8 cellular contexts compared by ENCODE assay signal in genomic region chr1:153958111-153958960, GRCh38. TPM values are rescaled to one million over a fixed set of nuclear protein-coding genes. Genes with fewer than 3 reads are reported as not detected.
DNase-seq lines count a peak whose midpoint lies in the region; ATAC-seq and TF ChIP-seq lines count a peak whose summit lies in the region.

TSS of gene CRTC2 (minus strand) at chr1:153958612. CDS start at chr1:153958497, 115 bp downstream.

- H3K9me3 ChIP-seq in prostate gland: no peaks in the 10 kb centered on the region

- intact Hi-C loops in left ventricle myocardium superior (cut with micrococcal nuclease): no loop called here
- intact Hi-C loops in prostate gland (cut with DNase I): no loop called here

- H3K4me3 ChIP-seq in prostate gland: peak within 1 kb of the TSS; percentile 83 to 96
- peak within 1 kb of the TSS; percentile 75 for H3K4me3 ChIP-seq in urinary bladder (ENCODE audit: low read depth, low read length)

- H3K27ac ChIP-seq in angular gyrus (ENCODE audit: low read depth, low read length) (peak within 1 kb of the TSS; percentile 95), prostate gland (peak within 1 kb of the TSS; percentile 96 to 97), urinary bladder (ENCODE audit: low read depth) (peak within 1 kb of the TSS; percentile 87)

- peak; percentile 55 for ATAC-seq in GM18499 (IDR thresholded peaks at IDR 0.05; ENCODE audit: insufficient read depth, unreplicated experiment)
- ATAC-seq in HG02943 (IDR thresholded peaks at IDR 0.05; ENCODE audit: low read depth, unreplicated experiment): peak; percentile 69
- ATAC-seq in left ventricle myocardium superior: peak; percentile 86

- peak; percentile 83 for TF ChIP-seq POLR2A in prostate gland (IDR thresholded peaks at IDR 0.05)

- 1% methylated on average over 66 of the region's 75 CpGs for WGBS in prostate gland
- WGBS in urinary bladder: under 1% methylated on average over 75 of the region's 75 CpGs

- no peak for TF ChIP-seq CTCF in prostate gland (IDR thresholded peaks at IDR 0.05)

- H3K27me3 ChIP-seq in prostate gland (replicated peaks; ENCODE audit: insufficient read depth): no peaks in the 10 kb centered on the region

- H3K4me1 ChIP-seq in prostate gland (replicated peaks): no peaks in the 10 kb centered on the region
- peaks cover 5% of the 10 kb centered on the region for H3K4me1 ChIP-seq in urinary bladder (ENCODE audit: insufficient read depth)

- no peaks in the 10 kb centered on the region for H3K36me3 ChIP-seq in prostate gland
- H3K36me3 ChIP-seq in urinary bladder (ENCODE audit: insufficient read depth): no peaks in the 10 kb centered on the region

- DNase-seq in NCI-H187 (lab: John Stamatoyannopoulos, UW) (peak; percentile 99), T-helper 2 cell (peak; percentile 92 to 99 (median 97)), left ventricle myocardium superior (peak; percentile 99), prostate gland (ENCODE audit: low spot score) (peak; percentile 99)

RNA-seq across cellular contexts. Expression of gene CRTC2, which starts in this region (rescaled TPM):
- total RNA-seq in left ventricle myocardium superior (21.2 TPM), prostate gland (10 to 100 TPM; 18.5 to 30.2 TPM), urinary bladder (4.3 TPM)
- polyA plus RNA-seq in urinary bladder: 29.8 TPM

Comparison
In these comparisons a context has a peak if more than half of its experiments do, and no peak if none do; other contexts are left out.
1. Peak in every context shown above with its lines: DNase-seq, ATAC-seq, H3K4me3 ChIP-seq and H3K27ac ChIP-seq.